ENCODE assay signal across 14 cellular contexts in the genomic region with DNA sequence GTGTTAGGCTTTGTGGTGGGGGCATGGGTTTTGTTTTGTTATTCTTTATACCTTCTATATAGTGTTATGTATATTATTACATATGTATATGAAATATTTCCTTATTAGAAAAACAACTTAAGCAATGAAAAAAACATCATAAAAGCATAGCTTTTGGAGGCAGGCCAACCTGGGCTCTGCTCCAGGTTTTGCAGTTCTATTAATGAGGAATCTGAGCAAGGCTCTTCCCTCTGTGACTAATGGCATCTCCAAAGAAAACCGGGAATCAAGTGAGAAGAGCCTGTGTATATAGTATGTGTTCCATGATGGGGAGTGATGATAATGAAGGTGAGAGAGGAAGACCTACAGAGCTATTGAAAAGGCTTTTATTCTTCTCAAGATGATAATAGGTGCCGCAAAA.
DNase-seq lines count a peak whose midpoint lies in the region; ATAC-seq and TF ChIP-seq lines count a peak whose summit lies in the region.
"Had no signal": no experiment of that assay in that cellular context is flagged by ENCODE, and none has a peak within 500 bp of the region (broad histone marks: within the 10 kb centered on the region; RNA-seq: fewer than 3 reads in every experiment).

No MANE protein-coding gene starts in this region.

- no peak overlapping the region for H3K27ac Mint-ChIP-seq in CD8-positive, alpha-beta memory T cell
- H3K27ac Mint-ChIP-seq: activated T-helper 17 cell treated with anti-CD3 and anti-CD28 coated beads, Interleukin-2, amount 50 U/mL, for 72 hours; B cell had no signal

- TF ChIP-seq CTCF in AG04449 (IDR thresholded peaks at IDR 0.05; ENCODE audit: insufficient read depth, low read length, missing control alignments): no peak

- H3K9ac ChIP-seq in adipocyte (ENCODE audit: low read length): no peak overlapping the region

- H3K9me3 ChIP-seq in adipocyte (ENCODE audit: control insufficient read depth, low read length): peaks cover 4% of the 10 kb centered on the region
- no peaks in the 10 kb centered on the region for H3K9me3 ChIP-seq in CD8-positive, alpha-beta memory T cell (ENCODE audit: low read length)

- POLR2A ChIA-PET in AG04449 (lab: Yijun Ruan, JAX): interaction anchor here (0.7 kb wide), 1 partner anchor 77 kb away, joined by 3 read pairs; no protein-coding TSS in a partner anchor
- POLR2A ChIA-PET in CD8-positive, alpha-beta memory T cell (lab: Charles Lee): no interaction called here

- peak; percentile 69 for DNase-seq in AG04449 (ENCODE audit: low read depth, low spot score)
- DNase-seq in HS-27A (ENCODE audit: low read depth): peak; percentile 86
- peak; percentile 59 for DNase-seq in adipocyte (ENCODE audit: low read depth)
- DNase-seq in hepatic stellate cell (ENCODE audit: low spot score): peak; percentile 55
- no peak for DNase-seq in CD8-positive, alpha-beta memory T cell
- DNase-seq in NCI-H187 (lab: John Stamatoyannopoulos, UW): no peak
- DNase-seq in stimulated activated CD4-positive, alpha-beta T cell treated with anti-CD3 and anti-CD28 coated beads, Interleukin-4, amount 100 ng/mL, for 4 hours: no peak
- DNase-seq: NCI-H1436; stimulated activated CD4-positive, alpha-beta T cell treated with anti-CD3 and anti-CD28 coated beads, Interleukin-4, amount 100 ng/mL, for 1 hour; substantia nigra; WERI-Rb-1 had no signal

- peaks cover 0 to 7% (median 6%) of the 10 kb centered on the region in 5 donors for H3K9me3 Mint-ChIP-seq in CD8-positive, alpha-beta memory T cell

- H3K4me1 Mint-ChIP-seq in CD8-positive, alpha-beta memory T cell: no peaks in the 10 kb centered on the region
- H3K4me1 Mint-ChIP-seq: B cell had no signal

- no peak overlapping the region for H3K4me3 Mint-ChIP-seq in CD8-positive, alpha-beta memory T cell
- H3K4me3 Mint-ChIP-seq: activated T-helper 17 cell treated with anti-CD3 and anti-CD28 coated beads, Interleukin-2, amount 50 U/mL, for 72 hours; B cell had no signal

- ATAC-seq in HG03139 (IDR thresholded peaks at IDR 0.05; ENCODE audit: unreplicated experiment): no peak
- ATAC-seq: activated T-helper 17 cell treated with anti-CD3 and anti-CD28 coated beads, Interleukin-2, amount 50 U/mL, for 72 hours had no signal

- H3K27me3 ChIP-seq in adipocyte (replicated peaks; ENCODE audit: control insufficient read depth, insufficient read depth, low read length): no peaks in the 10 kb centered on the region
- H3K27me3 ChIP-seq in CD8-positive, alpha-beta memory T cell (ENCODE audit: insufficient read depth, low read length, poor library complexity, severe bottlenecking): no peaks in the 10 kb centered on the region

- CTCF ChIA-PET in AG04449 (lab: Yijun Ruan, JAX): interaction anchor here (0.8 to 2.3 kb wide), 4 partner anchors 9 to 198 kb away, joined by 3 to 11 read pairs (median 4); no protein-coding TSS in a partner anchor
- CTCF ChIA-PET in CD8-positive, alpha-beta memory T cell (lab: Charles Lee): no interaction called here

- peaks cover 0 to 2% of the 10 kb centered on the region in 2 donors for H3K27me3 Mint-ChIP-seq in CD8-positive, alpha-beta memory T cell
- H3K27me3 Mint-ChIP-seq: activated T-helper 17 cell treated with anti-CD3 and anti-CD28 coated beads, Interleukin-2, amount 50 U/mL, for 72 hours had no signal

- no peak overlapping the region for H3K4me3 ChIP-seq in AG04449 (ENCODE audit: low read depth, low read length)
- H3K4me3 ChIP-seq in adipocyte (ENCODE audit: low read length): no peak overlapping the region
- no peak overlapping the region for H3K4me3 ChIP-seq in CD8-positive, alpha-beta memory T cell (ENCODE audit: low read length)

- H3K4me1 ChIP-seq in adipocyte (ENCODE audit: control insufficient read depth, insufficient read depth, low read length): peaks cover 22% of the 10 kb centered on the region
- H3K4me1 ChIP-seq in CD8-positive, alpha-beta memory T cell (ENCODE audit: insufficient read depth, low read length): no peaks in the 10 kb centered on the region

- H3K27ac ChIP-seq in CD8-positive, alpha-beta memory T cell (ENCODE audit: low read depth, low read length): no peak overlapping the region
- H3K27ac ChIP-seq: WERI-Rb-1 had no signal

- H3K36me3 ChIP-seq in adipocyte (ENCODE audit: control insufficient read depth, insufficient read depth, low read length, severe bottlenecking): no peaks in the 10 kb centered on the region
- H3K36me3 ChIP-seq in CD8-positive, alpha-beta memory T cell (ENCODE audit: insufficient read depth, low read length): no peaks in the 10 kb centered on the region
- H3K36me3 ChIP-seq: WERI-Rb-1 had no signal

- H3K36me3 Mint-ChIP-seq in CD8-positive, alpha-beta memory T cell: peaks cover 0 to 7% (median 6%) of the 10 kb centered on the region in 3 donors

Comparison
In these comparisons a context has a peak if more than half of its experiments do, and no peak if none do; other contexts are left out.
1. DNase-seq: peak in AG04449 (single experiment), HS-27A (single experiment), adipocyte (single experiment) and hepatic stellate cell (single experiment); none in CD8-positive, alpha-beta memory T cell (0 of 5), NCI-H187 (0 of 2) and stimulated activated CD4-positive, alpha-beta T cell treated with anti-CD3 and anti-CD28 coated beads, Interleukin-4, amount 100 ng/mL, for 4 hours (0 of 2).